In the genomic region with DNA sequence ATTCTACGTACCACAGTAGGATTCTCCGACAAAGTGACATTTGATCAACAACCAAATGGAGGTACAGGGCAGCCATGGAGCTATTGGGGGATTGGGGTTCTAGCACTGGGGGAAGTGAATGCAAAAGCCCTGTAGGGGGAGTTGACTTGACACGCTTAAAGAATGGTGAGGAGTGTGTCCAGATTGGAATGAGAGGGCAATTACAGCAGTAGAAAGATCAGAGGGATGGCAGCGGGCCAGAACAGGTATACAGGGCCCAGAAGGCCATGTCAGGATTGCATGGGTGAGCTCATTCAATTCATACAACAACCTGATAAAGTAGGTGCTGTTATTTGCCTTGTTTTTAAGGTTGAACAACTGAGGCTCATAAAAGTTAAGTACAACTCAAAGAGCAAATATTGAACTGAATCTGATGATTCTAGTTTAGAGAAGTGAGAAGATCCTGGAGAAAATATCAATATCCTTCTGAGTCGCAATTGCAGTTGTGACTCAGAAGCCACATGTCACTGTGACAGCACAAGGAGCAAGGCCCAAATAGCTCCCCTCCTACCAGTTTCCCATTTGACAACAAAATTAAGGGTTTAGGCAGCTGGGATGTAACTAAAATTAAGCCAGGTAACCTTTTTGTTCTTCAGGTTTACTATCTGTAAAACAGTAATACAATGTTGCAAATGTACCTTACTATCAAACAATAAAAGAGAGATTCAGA, we compare ENCODE assay signal across 1 cellular context.
TF ChIP-seq lines count a peak whose summit lies in the region.

No MANE protein-coding gene starts in this region.

TF ChIP-seq in H1, 55 proteins besides CTCF, POLR2A, EP300 and RAD21:
- no peak for TF ChIP-seq JUND (IDR thresholded peaks at IDR 0.05; ENCODE audit: low read length)
- no peak for TF ChIP-seq SP2 (IDR thresholded peaks at IDR 0.05; ENCODE audit: low read length)
- no peak for TF ChIP-seq SRF (IDR thresholded peaks at IDR 0.05; ENCODE audit: low read depth, low read length)
- no peak for TF ChIP-seq SAP30 (IDR thresholded peaks at IDR 0.05; ENCODE audit: insufficient read depth, insufficient replicate concordance, low read length)
- no peak for TF ChIP-seq JUN (IDR thresholded peaks at IDR 0.05; ENCODE audit: low read depth, low read length)
- no peak for TF ChIP-seq YY1 (IDR thresholded peaks at IDR 0.05; ENCODE audit: low read depth, low read length)
- no peak for TF ChIP-seq NRF1 (IDR thresholded peaks at IDR 0.05; ENCODE audit: low read depth, low read length)
- TF ChIP-seq SUZ12 (IDR thresholded peaks at IDR 0.05; ENCODE audit: low read length), result no peak
- no peak for TF ChIP-seq MAFK (IDR thresholded peaks at IDR 0.05; ENCODE audit: low read depth, low read length)
- no peak for TF ChIP-seq TAF7 (optimal IDR thresholded peaks at IDR 0.05; ENCODE audit: borderline replicate concordance, low read depth, low read length)
- TF ChIP-seq CBX5 (IDR thresholded peaks at IDR 0.05; ENCODE audit: low read depth, low read length), result no peak
- TF ChIP-seq EGR1 (IDR thresholded peaks at IDR 0.05; ENCODE audit: borderline replicate concordance, low read depth, low read length), result no peak
- no peak for TF ChIP-seq CEBPB (IDR thresholded peaks at IDR 0.05; ENCODE audit: low read depth, low read length)
- TF ChIP-seq SP1 (IDR thresholded peaks at IDR 0.05; ENCODE audit: low read depth, low read length), result no peak
